ENCODE assay signal across 10 cellular contexts in genomic region chrX:112941209-112941788, GRCh38.
A peak's percentile ranks its signal among the peaks of the same experiment; 100 is the strongest.
DNase-seq lines count a peak whose midpoint lies in the region; ATAC-seq and TF ChIP-seq lines count a peak whose summit lies in the region.
"Had no signal": no experiment of that assay in that cellular context is flagged by ENCODE, and none has a peak within 500 bp of the region (broad histone marks: within the 10 kb centered on the region; RNA-seq: fewer than 3 reads in every experiment).

No MANE protein-coding gene starts in this region.

- TF ChIP-seq CTCF in retinal pigment epithelial cell (conservative IDR thresholded peaks at IDR 0.05; ENCODE audit: low read depth, low read length), result peak; percentile 7

- CTCF ChIA-PET in HEK293T (lab: Yijun Ruan, JAX), result interaction anchor here (0.9 kb wide), 1 partner anchor 12 kb away, joined by 3 read pairs; no protein-coding TSS in a partner anchor

- DNase-seq in RPMI7951 (ENCODE audit: low read depth) (peak; percentile 0), retinal pigment epithelial cell (ENCODE audit: low read depth) (no peak), germinal center (ENCODE audit: low spot score) (no peak), HEK293T (ENCODE audit: extremely low spot score) (no peak)
- DNase-seq: central memory CD4-positive, alpha-beta T cell; pancreas; stimulated activated CD8-positive, alpha-beta memory T cell treated with anti-CD3 and anti-CD28 coated beads, Interleukin-4, amount 100 ng/mL, for 48 hours had no signal

- ATAC-seq in GM18867 (IDR thresholded peaks at IDR 0.05; ENCODE audit: unreplicated experiment) (peak; percentile 93), HG02884 (IDR thresholded peaks at IDR 0.05; ENCODE audit: unreplicated experiment) (peak; percentile 62), HG02938 (IDR thresholded peaks at IDR 0.05; ENCODE audit: unreplicated experiment) (no peak)

- no peak overlapping the region for H3K4me3 ChIP-seq in retinal pigment epithelial cell (ENCODE audit: low read length)
- H3K4me3 ChIP-seq: pancreas had no signal

- POLR2A ChIA-PET in HEK293T (lab: Yijun Ruan, JAX), result interaction anchor here (0.6 kb wide), 1 partner anchor 116 kb away, joined by 3 read pairs; no protein-coding TSS in a partner anchor

TF ChIP-seq in HEK293T, 16 proteins besides CTCF, POLR2A, EP300 and RAD21:
- no peak for TF ChIP-seq FOXA1 (IDR thresholded peaks at IDR 0.05)
- TF ChIP-seq FOXK2 (IDR thresholded peaks at IDR 0.05), result no peak
- TF ChIP-seq ZNF384 (IDR thresholded peaks at IDR 0.05), result no peak
- no peak for TF ChIP-seq HDGF (IDR thresholded peaks at IDR 0.05; ENCODE audit: borderline replicate concordance)
- no peak for TF ChIP-seq FOXM1 (IDR thresholded peaks at IDR 0.05; ENCODE audit: borderline replicate concordance)
- no peak for TF ChIP-seq ARNT (IDR thresholded peaks at IDR 0.05)
- TF ChIP-seq SUZ12 (IDR thresholded peaks at IDR 0.05), result no peak
- TF ChIP-seq, protein P1, sequence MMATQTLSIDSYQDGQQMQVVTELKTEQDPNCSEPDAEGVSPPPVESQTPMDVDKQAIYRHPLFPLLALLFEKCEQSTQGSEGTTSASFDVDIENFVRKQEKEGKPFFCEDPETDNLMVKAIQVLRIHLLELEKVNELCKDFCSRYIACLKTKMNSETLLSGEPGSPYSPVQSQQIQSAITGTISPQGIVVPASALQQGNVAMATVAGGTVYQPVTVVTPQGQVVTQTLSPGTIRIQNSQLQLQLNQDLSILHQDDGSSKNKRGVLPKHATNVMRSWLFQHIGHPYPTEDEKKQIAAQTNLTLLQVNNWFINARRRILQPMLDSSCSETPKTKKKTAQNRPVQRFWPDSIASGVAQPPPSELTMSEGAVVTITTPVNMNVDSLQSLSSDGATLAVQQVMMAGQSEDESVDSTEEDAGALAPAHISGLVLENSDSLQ (IDR thresholded peaks at IDR 0.05), result no peak
- TF ChIP-seq BHLHE40 (IDR thresholded peaks at IDR 0.05; ENCODE audit: borderline replicate concordance), result no peak
- no peak for TF ChIP-seq SP1 (IDR thresholded peaks at IDR 0.05)
- TF ChIP-seq L3MBTL2 (conservative IDR thresholded peaks at IDR 0.05), result no peak
- no peak for TF ChIP-seq TARDBP (IDR thresholded peaks at IDR 0.05)
- no peak for TF ChIP-seq NFRKB (IDR thresholded peaks at IDR 0.05)
- no peak for TF ChIP-seq LEF1 (IDR thresholded peaks at IDR 0.05; ENCODE audit: borderline replicate concordance)
- no peak for TF ChIP-seq CTBP1 (IDR thresholded peaks at IDR 0.05; ENCODE audit: borderline replicate concordance)
TF ChIP-seq in HEK293T: peak in this region for 0.
